1 cellular context compared by ENCODE assay signal in the genomic region with DNA sequence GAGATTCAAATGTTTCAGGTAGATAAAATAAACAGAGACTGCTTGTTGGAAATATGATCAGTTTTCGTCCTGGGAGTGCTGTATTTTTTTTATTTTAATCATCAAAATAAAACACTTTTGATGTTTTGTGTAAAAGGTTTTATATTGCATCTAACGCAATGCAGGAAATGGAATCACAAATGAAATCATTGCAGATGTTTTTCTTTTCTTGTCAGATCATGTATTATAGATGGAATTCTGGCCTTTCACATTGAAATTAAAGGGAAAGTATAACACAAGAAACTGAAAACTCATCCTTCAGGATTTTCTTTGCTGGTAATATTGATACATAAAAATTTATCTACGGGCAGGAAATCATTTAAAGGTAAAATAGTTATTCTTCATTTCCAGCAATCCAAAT.
TF ChIP-seq lines count a peak whose summit lies in the region.

No MANE protein-coding gene starts in this region.

TF ChIP-seq in IMR-90, 13 proteins besides CTCF, POLR2A, EP300 and RAD21:
- TF ChIP-seq FOS (IDR thresholded peaks at IDR 0.05; ENCODE audit: low read depth, low read length) (no peak), SMC3 (IDR thresholded peaks at IDR 0.05; ENCODE audit: low read depth, low read length) (no peak), MAFK (IDR thresholded peaks at IDR 0.05; ENCODE audit: low read depth, low read length) (no peak), USF2 (IDR thresholded peaks at IDR 0.05; ENCODE audit: low read depth, low read length) (no peak), BHLHE40 (IDR thresholded peaks at IDR 0.05; ENCODE audit: low read depth, low read length) (no peak), MAZ (IDR thresholded peaks at IDR 0.05; ENCODE audit: borderline replicate concordance, low read depth, low read length) (no peak), NFE2L2 (IDR thresholded peaks at IDR 0.05; ENCODE audit: low read depth, low read length) (no peak), RCOR1 (IDR thresholded peaks at IDR 0.05; ENCODE audit: insufficient replicate concordance, low read length) (no peak), MXI1 (IDR thresholded peaks at IDR 0.05; ENCODE audit: borderline replicate concordance, low read depth, low read length) (no peak), CEBPB (IDR thresholded peaks at IDR 0.05; ENCODE audit: low read depth, low read length) (no peak), CHD1 (IDR thresholded peaks at IDR 0.05; ENCODE audit: low read depth, low read length) (no peak), ELK1 (IDR thresholded peaks at IDR 0.05; ENCODE audit: borderline replicate concordance, low read depth, low read length) (no peak)
